Comparison of ENCODE assay signal across 29 cellular contexts in genomic region chr17:50609376-50610074, GRCh38. TPM values are rescaled to one million over a fixed set of nuclear protein-coding genes. Genes with fewer than 3 reads are reported as not detected.
DNase-seq lines count a peak whose midpoint lies in the region; ATAC-seq, FAIRE-seq and TF ChIP-seq lines count a peak whose summit lies in the region.
"Had no signal": no experiment of that assay in that cellular context is flagged by ENCODE, and none has a peak within 500 bp of the region (broad histone marks: within the 10 kb centered on the region; RNA-seq: fewer than 3 reads in every experiment).

No MANE protein-coding gene starts in this region.

- no peaks in the 10 kb centered on the region for H3K36me3 ChIP-seq in Peyer's patch
- H3K36me3 ChIP-seq: HAP-1, neutrophil had no signal

- H3K27ac ChIP-seq in Peyer's patch: no peak overlapping the region
- H3K27ac ChIP-seq: coronary artery, neutrophil had no signal

- H3K27me3 ChIP-seq in Peyer's patch: no peaks in the 10 kb centered on the region

- no peaks in the 10 kb centered on the region for H3K36me3 Mint-ChIP-seq in glutamatergic neuron (ENCODE audit: unreplicated experiment)

- ATAC-seq in HG03457 (IDR thresholded peaks at IDR 0.05; ENCODE audit: unreplicated experiment) (no peak), GM19467 (IDR thresholded peaks at IDR 0.05; ENCODE audit: unreplicated experiment) (no peak)
- ATAC-seq: activated naive CD8-positive, alpha-beta T cell treated with anti-CD3 and anti-CD28 coated beads, Interleukin-2, amount 50 U/mL, for 24 hours; activated T-cell treated with anti-CD3 and anti-CD28 coated beads, Interleukin-2, amount 50 U/mL, for 72 hours; left colon; right cardiac atrium; stimulated activated naive CD8-positive, alpha-beta T cell treated with anti-CD3 and anti-CD28 coated beads, Interleukin-15, Interleukin-2, amounts not matched to agents 100 U/mL and 50 U/mL, for 24 hours had no signal

- H3K9me3 Mint-ChIP-seq in glutamatergic neuron (ENCODE audit: unreplicated experiment): peaks cover 14% of the 10 kb centered on the region
- H3K9me3 Mint-ChIP-seq: activated B cell treated with CpG ODN at 0.5 μM for 24 hours; activated naive CD8-positive, alpha-beta T cell treated with anti-CD3 and anti-CD28 coated beads, Interleukin-2, amount 50 U/mL, for 24 hours; activated T-cell treated with anti-CD3 and anti-CD28 coated beads, Interleukin-2, amount 50 U/mL, for 72 hours had no signal

- peak overlapping the region; percentile 82 for H3K27ac Mint-ChIP-seq in glutamatergic neuron (ENCODE audit: unreplicated experiment)
- H3K27ac Mint-ChIP-seq: activated B cell treated with CpG ODN at 0.5 μM for 24 hours; activated naive CD8-positive, alpha-beta T cell treated with anti-CD3 and anti-CD28 coated beads, Interleukin-2, amount 50 U/mL, for 24 hours; activated T-cell treated with anti-CD3 and anti-CD28 coated beads, Interleukin-2, amount 50 U/mL, for 72 hours had no signal

- no peak for TF ChIP-seq CTCF in glutamatergic neuron (IDR thresholded peaks at IDR 0.05; ENCODE audit: partially characterized antibody, unreplicated experiment)
- no peak for TF ChIP-seq CTCF in Peyer's patch (IDR thresholded peaks at IDR 0.05)

- H3K9me3 ChIP-seq in Peyer's patch: no peaks in the 10 kb centered on the region
- H3K9me3 ChIP-seq: HAP-1, neutrophil had no signal

- H3K4me3 Mint-ChIP-seq in glutamatergic neuron (ENCODE audit: unreplicated experiment): peak overlapping the region; percentile 70
- H3K4me3 Mint-ChIP-seq: activated B cell treated with CpG ODN at 0.5 μM for 24 hours; activated naive CD8-positive, alpha-beta T cell treated with anti-CD3 and anti-CD28 coated beads, Interleukin-2, amount 50 U/mL, for 24 hours; activated T-cell treated with anti-CD3 and anti-CD28 coated beads, Interleukin-2, amount 50 U/mL, for 72 hours had no signal

- DNase-seq in NCI-H345 (lab: John Stamatoyannopoulos, UW): peak; percentile 57
- DNase-seq in NCI-H345 treated with DMSO at 0.1 percent for 48 hours (lab: John Stamatoyannopoulos, UW; ENCODE audit: unreplicated experiment): no peak
- DNase-seq in NCI-H69 (lab: John Stamatoyannopoulos, UW): peak; percentile 59
- DNase-seq in glutamatergic neuron: peak; percentile 68
- DNase-seq in urothelium cell line (ENCODE audit: low spot score): no peak
- DNase-seq in Peyer's patch: no peak
- DNase-seq: activated B cell treated with CpG ODN at 0.5 μM for 24 hours; activated CD4-positive, alpha-beta T cell treated with anti-CD3 and anti-CD28 coated beads, Interleukin-2, amount 50 U/mL, for 1 hour; activated naive CD8-positive, alpha-beta T cell treated with anti-CD3 and anti-CD28 coated beads, Interleukin-2, amount 50 U/mL, for 24 hours; activated T-cell treated with anti-CD3 and anti-CD28 coated beads, Interleukin-2, amount 50 U/mL, for 72 hours; effector memory CD4-positive, alpha-beta T cell; EL; erythroblast; Kasumi-1; left colon; mesendoderm; NCI-H2227 treated with DMSO at 0.1 percent for 48 hours; RPMI8226; stimulated activated CD4-positive, alpha-beta T cell treated with anti-CD3 and anti-CD28 coated beads, Interleukin-2, amount 100 ng/mL, for 24 hours; stimulated activated naive CD8-positive, alpha-beta T cell treated with anti-CD3 and anti-CD28 coated beads, Interleukin-15, Interleukin-2, amounts not matched to agents 100 U/mL and 50 U/mL, for 24 hours had no signal

- H3K27me3 Mint-ChIP-seq in glutamatergic neuron (ENCODE audit: unreplicated experiment): peaks cover 13% of the 10 kb centered on the region

- H3K4me1 Mint-ChIP-seq in glutamatergic neuron (ENCODE audit: low read depth, unreplicated experiment): peaks cover 33% of the 10 kb centered on the region

- no peak for TF ChIP-seq POLR2A in Peyer's patch (IDR thresholded peaks at IDR 0.05)

- H3K4me3 ChIP-seq in Peyer's patch: no peak overlapping the region
- H3K4me3 ChIP-seq: coronary artery, HAP-1 had no signal

- H3K4me1 ChIP-seq in Peyer's patch: no peaks in the 10 kb centered on the region
- H3K4me1 ChIP-seq: HAP-1 had no signal

- FAIRE-seq in urothelium cell line (lab: Jason Lieb, UNC): peak; percentile 13
- FAIRE-seq: astrocyte, GM18507 had no signal

RNA-seq across cellular contexts. Expression of gene ABCC3, which starts 25.2 kb away (rescaled TPM):
- total RNA-seq in glutamatergic neuron (ENCODE audit: unreplicated experiment) (not detected), Peyer's patch (100 to 1,000 TPM; 190 to 683 (median 305) TPM)
- total RNA-seq: activated T-cell treated with anti-CD3 and anti-CD28 coated beads, Interleukin-2, amount 50 U/mL, for 72 hours; SK-MEL-5 had no signal

RNA-seq across cellular contexts. Expression of gene CACNA1G, which starts 49.0 kb away (rescaled TPM):
- total RNA-seq in glutamatergic neuron (ENCODE audit: unreplicated experiment) (2.2 TPM), Peyer's patch (not detected)
- total RNA-seq: SK-MEL-5 had no signal

Comparison
In these comparisons a context has a peak if more than half of its experiments do, and no peak if none do; other contexts are left out.
1. DNase-seq: peak in NCI-H345 (single experiment), NCI-H69 (single experiment) and glutamatergic neuron (single experiment); none in NCI-H345 treated with DMSO at 0.1 percent for 48 hours (single experiment), urothelium cell line (single experiment) and Peyer's patch (0 of 3).
2. RNA of gene ABCC3, which starts 25.2 kb away (total RNA-seq): 190 to 683 TPM in Peyer's patch; not detected in glutamatergic neuron (single experiment); every median in the first group is over 100 times any median in the second.